Comparison of ENCODE assay signal across 9 cellular contexts in the genomic region with DNA sequence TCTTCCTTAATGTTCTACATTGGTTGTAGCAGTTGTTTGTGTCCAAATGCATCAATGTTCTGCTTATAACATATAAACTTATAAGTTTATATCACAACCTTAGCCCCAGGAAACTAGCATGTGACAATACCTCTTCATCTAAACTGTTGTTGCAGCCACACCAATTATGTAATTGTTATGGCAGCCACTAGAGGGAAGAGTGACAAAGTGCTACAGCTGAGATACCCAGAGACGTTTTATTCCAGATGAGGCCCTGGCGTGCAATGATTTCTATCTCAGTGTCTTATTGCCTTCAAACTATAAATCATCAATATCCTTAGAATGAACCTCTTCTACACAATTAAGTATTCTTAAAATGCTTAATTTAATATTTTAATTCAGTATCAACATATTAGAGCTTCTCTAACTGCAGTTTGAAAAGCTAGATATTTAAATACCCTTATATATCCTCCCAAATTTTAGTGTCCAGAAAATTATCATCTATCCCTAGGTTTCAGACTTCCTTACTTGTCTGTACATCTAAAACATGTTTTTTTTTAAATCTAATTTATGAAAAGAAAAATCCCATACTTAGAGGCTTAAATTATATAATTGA.
DNase-seq lines count a peak whose midpoint lies in the region; ATAC-seq lines count a peak whose summit lies in the region.
"Had no signal": no experiment of that assay in that cellular context is flagged by ENCODE, and none has a peak within 500 bp of the region (broad histone marks: within the 10 kb centered on the region; RNA-seq: fewer than 3 reads in every experiment).

No MANE protein-coding gene starts in this region.

- intact Hi-C loops in left cardiac atrium (cut with DNase I): no loop called here

- DNase-seq in COLO829 (ENCODE audit: low spot score): peak; percentile 50
- DNase-seq in OCI-M1 (lab: John Stamatoyannopoulos, UW): peak; percentile 82
- DNase-seq in fibroblast of peridontal ligament (ENCODE audit: extremely low read depth): peak; percentile 45
- DNase-seq in superior temporal gyrus (ENCODE audit: extremely low spot score): peak; percentile 77
- DNase-seq in cortex of kidney (lab: John Stamatoyannopoulos, UW): no peak
- no peak for DNase-seq in left cardiac atrium

- peak; percentile 66 for ATAC-seq in GM19035 (IDR thresholded peaks at IDR 0.05; ENCODE audit: unreplicated experiment)
- ATAC-seq in HG03378 (IDR thresholded peaks at IDR 0.05; ENCODE audit: unreplicated experiment): peak; percentile 85
- no peak for ATAC-seq in left cardiac atrium
- ATAC-seq: mucosa of descending colon had no signal

Comparison
In these comparisons a context has a peak if more than half of its experiments do, and no peak if none do; other contexts are left out.
1. DNase-seq: peak in COLO829 (single experiment), OCI-M1 (single experiment), fibroblast of peridontal ligament (single experiment) and superior temporal gyrus (single experiment); none in cortex of kidney (single experiment) and left cardiac atrium (single experiment).
2. ATAC-seq: peak in GM19035 (single experiment) and HG03378 (single experiment); none in left cardiac atrium (0 of 2).